1 cellular context compared by ENCODE assay signal in genomic region chr9:136470792-136471469, GRCh38.
TF ChIP-seq lines count a peak whose summit lies in the region.

No MANE protein-coding gene starts in this region.

TF ChIP-seq in K562, 482 proteins besides CTCF, POLR2A, EP300 and RAD21 (continued from another document):
- TF ChIP-seq MNT (conservative IDR thresholded peaks at IDR 0.05) (no peak), NRF1 (conservative IDR thresholded peaks at IDR 0.05 in 1 of 2, IDR thresholded peaks at IDR 0.05 in 1 of 2) (peak; percentile 60 to 68), KLF13 (tag; IDR thresholded peaks at IDR 0.05; ENCODE audit: borderline replicate concordance, low read depth) (peak; percentile 42; the same call in 1 of the 2 replicates), SP1 (CRISPR knock-in tag; IDR thresholded peaks at IDR 0.05) (0 out of 2 replicates have a peak, but pooled peaks have one; percentile 34), ZNF121 (CRISPR knock-in tag; conservative IDR thresholded peaks at IDR 0.05) (peak; percentile 81)
TF ChIP-seq in K562: peak in this region for 5.
